9 cellular contexts compared by ENCODE assay signal in genomic region chr1:211382182-211382713, GRCh38. TPM values are rescaled to one million over a fixed set of nuclear protein-coding genes. Genes with fewer than 3 reads are reported as not detected.
A peak's percentile ranks its signal among the peaks of the same experiment; 100 is the strongest.
DNase-seq lines count a peak whose midpoint lies in the region; FAIRE-seq and TF ChIP-seq lines count a peak whose summit lies in the region.
"Had no signal": no experiment of that assay in that cellular context is flagged by ENCODE, and none has a peak within 500 bp of the region (broad histone marks: within the 10 kb centered on the region; RNA-seq: fewer than 3 reads in every experiment).

No MANE protein-coding gene starts in this region.

- H3K27me3 Mint-ChIP-seq in glutamatergic neuron (ENCODE audit: unreplicated experiment), result peaks cover 7% of the 10 kb centered on the region

- H3K4me1 ChIP-seq in skeletal muscle satellite cell (ENCODE audit: control insufficient read depth, insufficient read depth, low read length), result peaks cover 18% of the 10 kb centered on the region

- H3K36me3 ChIP-seq in skeletal muscle satellite cell (ENCODE audit: insufficient read depth, low read length), result peaks cover 4% of the 10 kb centered on the region

- H3K9ac ChIP-seq in skeletal muscle satellite cell (ENCODE audit: low read depth, low read length), result peak overlapping the region; percentile 93

- TF ChIP-seq CTCF in VCaP (conservative IDR thresholded peaks at IDR 0.05) (no peak), glutamatergic neuron (IDR thresholded peaks at IDR 0.05; ENCODE audit: partially characterized antibody, unreplicated experiment) (no peak)

- peaks cover 5% of the 10 kb centered on the region for H3K4me1 Mint-ChIP-seq in glutamatergic neuron (ENCODE audit: low read depth, unreplicated experiment)

- DNase-seq in DMS153 treated with DMSO at 0.1 percent for 48 hours (lab: John Stamatoyannopoulos, UW; ENCODE audit: unreplicated experiment), result peak; percentile 24
- no peak for DNase-seq in DMS153 (lab: John Stamatoyannopoulos, UW)
- no peak for DNase-seq in glutamatergic neuron
- DNase-seq in RCC 7860 (ENCODE audit: low spot score), result no peak
- DNase-seq in NCI-H1105 treated with DMSO at 0.1 percent for 48 hours (lab: John Stamatoyannopoulos, UW), result no peak
- no peak for DNase-seq in cerebellum (ENCODE audit: low spot score)

- peak overlapping the region; percentile 83 for H3K4me3 ChIP-seq in skeletal muscle satellite cell (ENCODE audit: low read length)

- peak overlapping the region; percentile 94 for H3K27ac ChIP-seq in VCaP

- peak overlapping the region; percentile 91 for H3K4me3 Mint-ChIP-seq in glutamatergic neuron (ENCODE audit: unreplicated experiment)

- H3K9me3 ChIP-seq in skeletal muscle satellite cell (replicated peaks; ENCODE audit: low read length), result no peaks in the 10 kb centered on the region

- peaks cover 3% of the 10 kb centered on the region for H3K9me3 Mint-ChIP-seq in glutamatergic neuron (ENCODE audit: unreplicated experiment)

- H3K27ac Mint-ChIP-seq in glutamatergic neuron (ENCODE audit: unreplicated experiment), result peak overlapping the region; percentile 74

- no peak for FAIRE-seq in RCC 7860 (lab: Jason Lieb, UNC)
- FAIRE-seq: A204.1 had no signal

- H3K27me3 ChIP-seq in skeletal muscle satellite cell (ENCODE audit: control insufficient read depth, insufficient read depth, low read length), result no peaks in the 10 kb centered on the region

- peak overlapping the region; percentile 90 for H3K4me2 ChIP-seq in skeletal muscle satellite cell (ENCODE audit: low read length)

- no peaks in the 10 kb centered on the region for H3K36me3 Mint-ChIP-seq in glutamatergic neuron (ENCODE audit: unreplicated experiment)

RNA-seq across cellular contexts. Expression of gene TRAF5, which starts 55.6 kb away (rescaled TPM):
- 9.7 TPM for total RNA-seq in glutamatergic neuron (ENCODE audit: unreplicated experiment)
- 2.5 and 2.6 TPM in 2 replicates for total RNA-seq in skeletal muscle satellite cell (2012; rRNA removed)
- 19.5 TPM for total RNA-seq in cerebellum
